In genomic region chr4:57231781-57232180, GRCh38 we compare ENCODE assay signal across 36 cellular contexts.
DNase-seq lines count a peak whose midpoint lies in the region; ATAC-seq, FAIRE-seq and TF ChIP-seq lines count a peak whose summit lies in the region.
"Had no signal": no experiment of that assay in that cellular context is flagged by ENCODE, and none has a peak within 500 bp of the region (broad histone marks: within the 10 kb centered on the region; RNA-seq: fewer than 3 reads in every experiment).

No MANE protein-coding gene starts in this region.

- H3K9me3 ChIP-seq in astrocyte (ENCODE audit: insufficient read depth, low read depth, low read length) = no peaks in the 10 kb centered on the region
- no peaks in the 10 kb centered on the region for H3K9me3 ChIP-seq in fibroblast of lung (ENCODE audit: control insufficient read depth, insufficient read depth, low read depth, low read length)
- H3K9me3 ChIP-seq in mesenchymal stem cell (ENCODE audit: control insufficient read depth, low read length) = no peaks in the 10 kb centered on the region
- H3K9me3 ChIP-seq: A549, adrenal gland, gastroesophageal sphincter, left lung, sigmoid colon, thyroid gland, uterus had no signal

- H3K9me3 Mint-ChIP-seq in astrocyte (ENCODE audit: unreplicated experiment) = no peaks in the 10 kb centered on the region
- H3K9me3 Mint-ChIP-seq: activated CD8-positive, alpha-beta T cell treated with anti-CD3 and anti-CD28 coated beads for 36 hours; activated T-helper 1 cell treated with anti-CD3 and anti-CD28 coated beads, Interleukin-12 subunit alpha, Interleukin-12 subunit beta, Interleukin-2, Interleukin-4 antibody, amounts not matched to agents 30 ng/mL and 10 ng/mL and 1 ng/mL, durations not matched to agents 14 hours and 24 hours and 36 hours; CD8-positive, alpha-beta T cell had no signal

- H4K20me1 ChIP-seq in astrocyte (ENCODE audit: insufficient read depth, low read length) (no peaks in the 10 kb centered on the region), fibroblast of lung (ENCODE audit: control insufficient read depth, extremely low read depth, insufficient read depth, low read length) (no peaks in the 10 kb centered on the region)

- ATAC-seq in GM21619 (IDR thresholded peaks at IDR 0.05; ENCODE audit: unreplicated experiment) (no peak), GM21526 (IDR thresholded peaks at IDR 0.05; ENCODE audit: low FRiP score, unreplicated experiment) (no peak)
- ATAC-seq: A549; activated CD4-positive, CD25-positive, alpha-beta regulatory T cell treated with anti-CD3 and anti-CD28 coated beads, Interleukin-2, amount 50 U/mL, for 24 hours; activated CD8-positive, alpha-beta T cell treated with anti-CD3 and anti-CD28 coated beads for 36 hours; CD8-positive, alpha-beta T cell; gastroesophageal sphincter; GM12878; HCT116; left lung had no signal

- WGBS in mesenchymal stem cell = 68% methylated on average over 2 of the region's 2 CpGs

- H3K4ac ChIP-seq in mesenchymal stem cell (ENCODE audit: low read depth in 1 of 2, low read length in 2 of 2) = no peak overlapping the region

- DNase-seq in ELR (ENCODE audit: low read depth) (peak; percentile 51), astrocyte (ENCODE audit: low read depth) (no peak), fibroblast of lung (ENCODE audit: low read depth in 2 of 2) (peak; percentile 3 to 44), mesenchymal stem cell (peak; percentile 6), posterior cingulate gyrus (no peak), NCI-H446 treated with DMSO at 0.1 percent for 48 hours (lab: John Stamatoyannopoulos, UW) (no peak)
- DNase-seq: activated CD8-positive, alpha-beta memory T cell treated with anti-CD3 and anti-CD28 coated beads, Interleukin-2, amount 50 U/mL, for 48 hours; activated CD8-positive, alpha-beta T cell treated with anti-CD3 and anti-CD28 coated beads for 36 hours; activated naive CD4-positive, alpha-beta T cell treated with Interleukin-2 at 50 U/mL for 16 hours; adrenal gland; CD8-positive, alpha-beta T cell; effector memory CD4-positive, alpha-beta T cell; Karpas-422; left lung; mesendoderm; NCI-H1436 treated with DMSO at 0.1 percent for 48 hours; NCI-H2107; NCI-H345; SHP77; sigmoid colon; stimulated activated CD4-positive, alpha-beta T cell treated with anti-CD3 and anti-CD28 coated beads, Interleukin-4, amount 100 ng/mL, for 1 hour; thyroid gland; uterus had no signal

- H3K4me2 ChIP-seq in astrocyte (ENCODE audit: low read length) (no peak overlapping the region), fibroblast of lung (ENCODE audit: extremely low read depth, insufficient read depth, low read length) (no peak overlapping the region), mesenchymal stem cell (ENCODE audit: low read length, poor library complexity, severe bottlenecking) (no peak overlapping the region)
- H3K4me2 ChIP-seq: A549, hepatocyte had no signal

- H3K14ac ChIP-seq in mesenchymal stem cell (ENCODE audit: low read length in 2 of 2) = peak overlapping the region in 1 of 2 experiments; percentile 83

- H4K8ac ChIP-seq in mesenchymal stem cell (ENCODE audit: low read length) = no peak overlapping the region

- no peak overlapping the region for H3K27ac ChIP-seq in astrocyte (ENCODE audit: low read depth, low read length)
- no peak overlapping the region for H3K27ac ChIP-seq in fibroblast of lung (ENCODE audit: insufficient read depth, low read length)
- no peak overlapping the region for H3K27ac ChIP-seq in mesenchymal stem cell (ENCODE audit: low read length, poor library complexity, severe bottlenecking)
- H3K27ac ChIP-seq: A549, adrenal gland, cardiac muscle cell, coronary artery, gastroesophageal sphincter, hepatocyte, left lung, sigmoid colon, thyroid gland, uterus had no signal

- H3K18ac ChIP-seq in mesenchymal stem cell (ENCODE audit: low read depth in 1 of 2, low read length in 2 of 2) = no peak overlapping the region

- no peaks in the 10 kb centered on the region for H3K79me2 ChIP-seq in astrocyte (ENCODE audit: insufficient read depth, low read length)
- no peaks in the 10 kb centered on the region for H3K79me2 ChIP-seq in fibroblast of lung (ENCODE audit: control insufficient read depth, insufficient read depth, low read length)
- H3K79me2 ChIP-seq: hepatocyte had no signal

- H3K9ac ChIP-seq in astrocyte (ENCODE audit: low read length) (no peak overlapping the region), fibroblast of lung (ENCODE audit: insufficient read depth, low read length) (no peak overlapping the region), mesenchymal stem cell (ENCODE audit: low read length) (no peak overlapping the region)

- no peaks in the 10 kb centered on the region for H3K36me3 ChIP-seq in astrocyte (ENCODE audit: insufficient read depth, low read length)
- no peaks in the 10 kb centered on the region for H3K36me3 ChIP-seq in fibroblast of lung (ENCODE audit: control insufficient read depth, insufficient read depth, low read length)
- no peaks in the 10 kb centered on the region for H3K36me3 ChIP-seq in mesenchymal stem cell (ENCODE audit: control insufficient read depth in 1 of 2, insufficient read depth in 2 of 2, low read depth in 1 of 2, low read length in 2 of 2)
- H3K36me3 ChIP-seq: adrenal gland, cardiac muscle cell, gastroesophageal sphincter, left lung, sigmoid colon, thyroid gland, uterus had no signal

- peak overlapping the region; percentile 21 for H3K27ac Mint-ChIP-seq in astrocyte (ENCODE audit: unreplicated experiment)
- H3K27ac Mint-ChIP-seq: activated CD8-positive, alpha-beta T cell treated with anti-CD3 and anti-CD28 coated beads for 36 hours; activated T-helper 1 cell treated with anti-CD3 and anti-CD28 coated beads, Interleukin-12 subunit alpha, Interleukin-12 subunit beta, Interleukin-2, Interleukin-4 antibody, amounts not matched to agents 30 ng/mL and 10 ng/mL and 1 ng/mL, durations not matched to agents 14 hours and 24 hours and 36 hours; B cell; CD8-positive, alpha-beta T cell had no signal

- H2AFZ ChIP-seq in astrocyte (ENCODE audit: low read depth, low read length) = no peak overlapping the region
- no peak overlapping the region for H2AFZ ChIP-seq in fibroblast of lung (ENCODE audit: low read length)
- H2AFZ ChIP-seq in mesenchymal stem cell (ENCODE audit: low read depth, low read length) = no peak overlapping the region
- H2AFZ ChIP-seq: hepatocyte had no signal

- no peaks in the 10 kb centered on the region for H3K4me1 ChIP-seq in astrocyte (ENCODE audit: insufficient read depth, low read length)
- H3K4me1 ChIP-seq in fibroblast of lung (ENCODE audit: control insufficient read depth, extremely low read depth, insufficient read depth, low read length) = no peaks in the 10 kb centered on the region
- H3K4me1 ChIP-seq in mesenchymal stem cell (ENCODE audit: control insufficient read depth, insufficient read depth, low read depth, low read length) = peaks cover 3% of the 10 kb centered on the region
- H3K4me1 ChIP-seq: A549, adrenal gland, gastroesophageal sphincter, uterus had no signal

- no peaks in the 10 kb centered on the region for H3K36me3 Mint-ChIP-seq in astrocyte (ENCODE audit: low read depth, unreplicated experiment)
- H3K36me3 Mint-ChIP-seq: CD8-positive, alpha-beta T cell had no signal

- no peak overlapping the region for H3K4me3 Mint-ChIP-seq in astrocyte (ENCODE audit: unreplicated experiment)
- H3K4me3 Mint-ChIP-seq: activated CD8-positive, alpha-beta T cell treated with anti-CD3 and anti-CD28 coated beads for 36 hours; activated T-helper 1 cell treated with anti-CD3 and anti-CD28 coated beads, Interleukin-12 subunit alpha, Interleukin-12 subunit beta, Interleukin-2, Interleukin-4 antibody, amounts not matched to agents 30 ng/mL and 10 ng/mL and 1 ng/mL, durations not matched to agents 14 hours and 24 hours and 36 hours; B cell; CD8-positive, alpha-beta T cell had no signal

- no peak overlapping the region for H2BK120ac ChIP-seq in mesenchymal stem cell (ENCODE audit: low read depth, low read length)

- H3K4me3 ChIP-seq in astrocyte (ENCODE audit: insufficient read depth, low read depth, low read length) = no peak overlapping the region
- H3K4me3 ChIP-seq in fibroblast of lung (replicated peaks in 1 of 4; ENCODE audit: control extremely low read depth in 1 of 4, insufficient read depth in 1 of 4, low read depth in 3 of 4, low read length in 4 of 4) = no peak overlapping the region
- no peak overlapping the region for H3K4me3 ChIP-seq in mesenchymal stem cell (ENCODE audit: insufficient read depth in 1 of 2, low read depth in 1 of 2, low read length in 2 of 2)
- H3K4me3 ChIP-seq: A549, adrenal gland, cardiac muscle cell, coronary artery, gastroesophageal sphincter, GM12878, hepatocyte, left lung, sigmoid colon, thyroid gland, uterus had no signal

- no peak overlapping the region for H2BK5ac ChIP-seq in mesenchymal stem cell (ENCODE audit: low read depth, low read length, poor library complexity, severe bottlenecking)

- no peak overlapping the region for H4K91ac ChIP-seq in mesenchymal stem cell (ENCODE audit: low read length)

- H3K27me3 Mint-ChIP-seq in astrocyte (ENCODE audit: low read depth, unreplicated experiment) = peaks cover 2% of the 10 kb centered on the region
- H3K27me3 Mint-ChIP-seq: progenitor cell of endocrine pancreas had no signal

- H3K27me3 ChIP-seq in astrocyte (ENCODE audit: insufficient read depth, low read length) (peaks cover 4% of the 10 kb centered on the region), fibroblast of lung (ENCODE audit: control insufficient read depth, insufficient read depth, low read length) (no peaks in the 10 kb centered on the region), mesenchymal stem cell (ENCODE audit: control insufficient read depth in 1 of 2, insufficient read depth in 1 of 2, low read length in 2 of 2) (no peaks in the 10 kb centered on the region)
- H3K27me3 ChIP-seq: adrenal gland, cardiac muscle cell, gastroesophageal sphincter, hepatocyte, left lung, sigmoid colon, thyroid gland, uterus had no signal

- H3K4me1 Mint-ChIP-seq in astrocyte (ENCODE audit: low read depth, unreplicated experiment) = peaks cover 17% of the 10 kb centered on the region
- H3K4me1 Mint-ChIP-seq: B cell had no signal

- H2AK5ac ChIP-seq in mesenchymal stem cell (ENCODE audit: low read length, severe bottlenecking) = no peak overlapping the region

- H3K79me1 ChIP-seq in mesenchymal stem cell (replicated peaks; ENCODE audit: low read length, poor library complexity, severe bottlenecking) = no peaks in the 10 kb centered on the region

- no peak overlapping the region for H2BK12ac ChIP-seq in mesenchymal stem cell (ENCODE audit: low read length in 2 of 2)

- no peak for FAIRE-seq in astrocyte (lab: Jason Lieb, UNC)
- FAIRE-seq: A549, GM12878 had no signal

- H3K23ac ChIP-seq in mesenchymal stem cell (ENCODE audit: low read length in 2 of 2) = no peak overlapping the region

- intact Hi-C loops in posterior cingulate gyrus (cut with DNase I) = no loop called here

- no peak for TF ChIP-seq CTCF in astrocyte (IDR thresholded peaks at IDR 0.05; ENCODE audit: insufficient read depth, low read depth, low read length)
- no peak for TF ChIP-seq CTCF in fibroblast of lung (conservative IDR thresholded peaks at IDR 0.05 in 1 of 2, IDR thresholded peaks at IDR 0.05 in 1 of 2; ENCODE audit: low read depth in 1 of 2, low read length in 2 of 2)

- no peak overlapping the region for H2BK15ac ChIP-seq in mesenchymal stem cell (ENCODE audit: low read depth, poor library complexity, severe bottlenecking)

Comparison
In these comparisons a context has a peak if more than half of its experiments do, and no peak if none do; other contexts are left out.
1. DNase-seq: peak in ELR (single experiment), fibroblast of lung (2 of 2) and mesenchymal stem cell (single experiment); none in astrocyte (single experiment), posterior cingulate gyrus (0 of 10) and NCI-H446 treated with DMSO at 0.1 percent for 48 hours (single experiment).